ENCODE assay signal across 10 cellular contexts in genomic region chr7:48389977-48390376, GRCh38.
DNase-seq lines count a peak whose midpoint lies in the region; ATAC-seq and TF ChIP-seq lines count a peak whose summit lies in the region.
"Had no signal": no experiment of that assay in that cellular context is flagged by ENCODE, and none has a peak within 500 bp of the region (broad histone marks: within the 10 kb centered on the region; RNA-seq: fewer than 3 reads in every experiment).

No MANE protein-coding gene starts in this region.

- CTCF ChIA-PET in AG04450 (lab: Charles Lee), result no interaction called here
- CTCF ChIA-PET in PC-9 (lab: Charles Lee), result no interaction called here

- no peaks in the 10 kb centered on the region for H4K20me1 ChIP-seq in PC-9 (ENCODE audit: insufficient read depth)

- H3K27me3 ChIP-seq in AG04450 (ENCODE audit: control insufficient read depth, insufficient read depth, low read length), result peaks cover 3% of the 10 kb centered on the region
- no peaks in the 10 kb centered on the region for H3K27me3 ChIP-seq in PC-9 (ENCODE audit: insufficient read depth, low read depth)
- H3K27me3 ChIP-seq: right atrium auricular region, SJSA1 had no signal

- no peaks in the 10 kb centered on the region for H3F3A ChIP-seq in PC-9 (ENCODE audit: insufficient read depth, low read depth)

- H3K4me2 ChIP-seq in PC-9, result peak overlapping the region; percentile 1; the same call in 1 of the 2 replicates

- DNase-seq in AG04450 (ENCODE audit: low read depth, low spot score), result peak; percentile 16
- DNase-seq in PC-9, result peak in 1 of 2 experiments; percentile 50
- DNase-seq in fibroblast of villous mesenchyme (ENCODE audit: low read depth), result peak; percentile 82
- no peak for DNase-seq in KG1 (lab: John Stamatoyannopoulos, UW)
- no peak for DNase-seq in NCI-H774 (lab: John Stamatoyannopoulos, UW)

- H3K4me3 ChIP-seq in AG04450 (ENCODE audit: low read depth, low read length) (no peak overlapping the region), PC-9 (0 out of 2 replicates have a peak overlapping the region, but pooled peaks have one; percentile 3), fibroblast of villous mesenchyme (ENCODE audit: low read depth, low read length) (no peak overlapping the region)
- H3K4me3 ChIP-seq: right atrium auricular region, SJSA1 had no signal

- peak overlapping the region; percentile 6; the same call in 1 of the 2 replicates for H2AFZ ChIP-seq in PC-9

- BruUV-seq in PC-9 (replicated peaks; lab: Mats Ljungman, UMichigan), result no TSS peak

- H3K36me3 ChIP-seq in PC-9 (ENCODE audit: low read depth), result no peaks in the 10 kb centered on the region
- H3K36me3 ChIP-seq: right atrium auricular region, SJSA1 had no signal

- no peaks in the 10 kb centered on the region for H3K9me2 ChIP-seq in PC-9 (ENCODE audit: insufficient read depth)

- H3K27ac ChIP-seq in AG04450 (ENCODE audit: low read depth, low read length), result no peak overlapping the region
- H3K27ac ChIP-seq in PC-9, result no peak overlapping the region
- H3K27ac ChIP-seq: right atrium auricular region had no signal

- ATAC-seq in HG02610 (IDR thresholded peaks at IDR 0.05; ENCODE audit: unreplicated experiment) (peak; percentile 84), HG03139 (IDR thresholded peaks at IDR 0.05; ENCODE audit: unreplicated experiment) (no peak), GM21360 (IDR thresholded peaks at IDR 0.05; ENCODE audit: unreplicated experiment) (no peak)

- H3K79me2 ChIP-seq in PC-9 (ENCODE audit: low read depth), result no peaks in the 10 kb centered on the region

- POLR2A ChIA-PET in AG04450 (lab: Yijun Ruan, JAX) (no interaction called here), PC-9 (lab: Charles Lee; ENCODE audit: unreplicated experiment) (no interaction called here)

- TF ChIP-seq CTCF in AG04450 (IDR thresholded peaks at IDR 0.05; ENCODE audit: low read depth, low read length) (no peak), PC-9 (conservative IDR thresholded peaks at IDR 0.05) (no peak), fibroblast of villous mesenchyme (IDR thresholded peaks at IDR 0.05; ENCODE audit: insufficient read depth, low read depth, low read length) (no peak)

- intact Hi-C loops in PC-9 (cut with micrococcal nuclease; ENCODE audit: unreplicated experiment), result no loop called here

- peaks cover 6% of the 10 kb centered on the region; the same call in 1 of the 2 replicates for H3K4me1 ChIP-seq in PC-9 (replicated peaks; ENCODE audit: insufficient read depth)
- H3K4me1 ChIP-seq: right atrium auricular region had no signal

- no peaks in the 10 kb centered on the region for H3K9me3 ChIP-seq in AG04450 (ENCODE audit: control insufficient read depth, insufficient read depth, low read length)
- H3K9me3 ChIP-seq in PC-9 (ENCODE audit: insufficient read depth, low read depth), result no peaks in the 10 kb centered on the region; the same call in 1 of the 2 replicates
- H3K9me3 ChIP-seq: right atrium auricular region, SJSA1 had no signal

Comparison
In these comparisons a context has a peak if more than half of its experiments do, and no peak if none do; other contexts are left out.
1. DNase-seq: peak in AG04450 (single experiment) and fibroblast of villous mesenchyme (single experiment); none in KG1 (single experiment) and NCI-H774 (single experiment).